1 cellular context compared by ENCODE assay signal in genomic region chr12:64456119-64456518, GRCh38.
TF ChIP-seq lines count a peak whose summit lies in the region.

No MANE protein-coding gene starts in this region.

TF ChIP-seq in IMR-90, 13 proteins besides CTCF, POLR2A, EP300 and RAD21:
- TF ChIP-seq FOS (IDR thresholded peaks at IDR 0.05; ENCODE audit: low read depth, low read length) (no peak), RCOR1 (IDR thresholded peaks at IDR 0.05; ENCODE audit: insufficient replicate concordance, low read length) (no peak), SMC3 (IDR thresholded peaks at IDR 0.05; ENCODE audit: low read depth, low read length) (no peak), USF2 (IDR thresholded peaks at IDR 0.05; ENCODE audit: low read depth, low read length) (no peak), CEBPB (IDR thresholded peaks at IDR 0.05; ENCODE audit: low read depth, low read length) (no peak), ELK1 (IDR thresholded peaks at IDR 0.05; ENCODE audit: borderline replicate concordance, low read depth, low read length) (no peak), CHD1 (IDR thresholded peaks at IDR 0.05; ENCODE audit: low read depth, low read length) (no peak), RFX5 (IDR thresholded peaks at IDR 0.05; ENCODE audit: low read depth, low read length) (no peak), MAZ (IDR thresholded peaks at IDR 0.05; ENCODE audit: borderline replicate concordance, low read depth, low read length) (no peak), MXI1 (IDR thresholded peaks at IDR 0.05; ENCODE audit: borderline replicate concordance, low read depth, low read length) (no peak), NFE2L2 (IDR thresholded peaks at IDR 0.05; ENCODE audit: low read depth, low read length) (no peak), MAFK (IDR thresholded peaks at IDR 0.05; ENCODE audit: low read depth, low read length) (no peak), BHLHE40 (IDR thresholded peaks at IDR 0.05; ENCODE audit: low read depth, low read length) (no peak)
